7 cellular contexts compared by ENCODE assay signal in genomic region chr22:35835998-35836691, GRCh38.
DNase-seq lines count a peak whose midpoint lies in the region; ATAC-seq and TF ChIP-seq lines count a peak whose summit lies in the region.

No MANE protein-coding gene starts in this region.

- no CpG with 5 or more reads among the region's 6 CpGs for WGBS in H9 (ENCODE audit: extremely low coverage, insufficient read length, low lambda C conversion rate)
- 4 to 6% methylated on average over 6 of the region's 6 CpGs for WGBS in body of pancreas, 2 donors

- H3K9me3 ChIP-seq in H9 (ENCODE audit: control insufficient read depth, low read depth, low read length) (no peaks in the 10 kb centered on the region), body of pancreas (no peaks in the 10 kb centered on the region)

- peaks cover 11% of the 10 kb centered on the region; the same call in 1 of the 2 replicates for H3K79me2 ChIP-seq in H9 (ENCODE audit: insufficient read depth, low read length)

- H3K56ac ChIP-seq in H9 (ENCODE audit: insufficient read length, low read depth, low read length) = no peak overlapping the region

- H3K27ac ChIP-seq in H9 (ENCODE audit: insufficient read length, low read depth, low read length) = peak overlapping the region; percentile 79
- peak overlapping the region; percentile 42 to 79 (median 69) for H3K27ac ChIP-seq in body of pancreas

- no peak overlapping the region for H2BK15ac ChIP-seq in H9 (ENCODE audit: low read depth, low read length)

- H3K9me3 Mint-ChIP-seq in H9 = no peaks in the 10 kb centered on the region
- H3K9me3 Mint-ChIP-seq in stimulated activated effector memory CD8-positive, alpha-beta T cell treated with anti-CD3 and anti-CD28 coated beads, Interleukin-12 subunit alpha, Interleukin-12 subunit beta, amount 100 ng/mL, for 72 hours = no peaks in the 10 kb centered on the region

- peaks cover 12% of the 10 kb centered on the region for H3K23me2 ChIP-seq in H9 (ENCODE audit: insufficient read length, low read depth, low read length, poor library complexity, severe bottlenecking)

- no peaks in the 10 kb centered on the region for H3K36me3 ChIP-seq in body of pancreas (replicated peaks in 1 of 2; ENCODE audit: insufficient read depth in 1 of 2, low read depth in 2 of 2)

- no peaks in the 10 kb centered on the region for H3K27me3 ChIP-seq in H9 (ENCODE audit: insufficient read depth, low read length)
- no peaks in the 10 kb centered on the region for H3K27me3 ChIP-seq in body of pancreas

- no peak overlapping the region for H3K4ac ChIP-seq in H9 (ENCODE audit: low read depth, low read length)

- H3K14ac ChIP-seq in H9 (ENCODE audit: insufficient read depth, low read length) = peak overlapping the region; percentile 90

- no peak overlapping the region for H2BK20ac ChIP-seq in H9 (ENCODE audit: low read depth, low read length, poor library complexity, severe bottlenecking)

- no peak overlapping the region for H2BK12ac ChIP-seq in H9 (ENCODE audit: insufficient read length, low read depth, low read length)

- H2AK5ac ChIP-seq in H9 (ENCODE audit: insufficient read length, low read length) = no peak overlapping the region

- H3K4me3 ChIP-seq in body of pancreas = no peak overlapping the region

- peak; percentile 70 for DNase-seq in H9
- peak; percentile 76 for DNase-seq in NCI-H226
- peak; percentile 26 to 58 (median 46) for DNase-seq in body of pancreas
- peak; percentile 85 for DNase-seq in iPS-NIHi11 (ENCODE audit: low spot score)
- no peak for DNase-seq in stimulated activated effector memory CD8-positive, alpha-beta T cell treated with anti-CD3 and anti-CD28 coated beads, Interleukin-12 subunit alpha, Interleukin-12 subunit beta, amount 100 ng/mL, for 72 hours (ENCODE audit: low spot score in 2 of 2)
- no peak for DNase-seq in activated T-cell treated with anti-CD3 and anti-CD28 coated beads, Interleukin-2, amount 50 U/mL, for 48 hours

- no peak overlapping the region for H4K8ac ChIP-seq in H9 (replicated peaks; ENCODE audit: insufficient read length, low read depth, low read length)

- H3K18ac ChIP-seq in H9 (ENCODE audit: insufficient read length, low read depth, low read length) = peak overlapping the region; percentile 92

- peak overlapping the region; percentile 76 for H3K9ac ChIP-seq in H9 (ENCODE audit: extremely low read depth, insufficient read length, low read length)

- peak overlapping the region; percentile 77 to 83 for H3K4me3 Mint-ChIP-seq in H9
- peak overlapping the region; percentile 8 for H3K4me3 Mint-ChIP-seq in stimulated activated effector memory CD8-positive, alpha-beta T cell treated with anti-CD3 and anti-CD28 coated beads, Interleukin-12 subunit alpha, Interleukin-12 subunit beta, amount 100 ng/mL, for 72 hours

- H3K4me1 ChIP-seq in H9 (ENCODE audit: insufficient read depth, low read length) (peaks cover 7% of the 10 kb centered on the region; the same call in 1 of the 2 replicates), body of pancreas (peaks cover 38% of the 10 kb centered on the region)

- H3K23ac ChIP-seq in H9 (ENCODE audit: insufficient read length, low read depth, low read length) = no peak overlapping the region

- H2BK5ac ChIP-seq in H9 (ENCODE audit: insufficient read length, low read length) = no peak overlapping the region

- peak overlapping the region; percentile 95 to 98 (median 97) for H3K27ac Mint-ChIP-seq in H9
- H3K27ac Mint-ChIP-seq in stimulated activated effector memory CD8-positive, alpha-beta T cell treated with anti-CD3 and anti-CD28 coated beads, Interleukin-12 subunit alpha, Interleukin-12 subunit beta, amount 100 ng/mL, for 72 hours = peak overlapping the region; percentile 9

- TF ChIP-seq CTCF in H9 (conservative IDR thresholded peaks at IDR 0.05) (no peak), body of pancreas (IDR thresholded peaks at IDR 0.05) (no peak)

- ATAC-seq in body of pancreas (peak; percentile 48), GM18858 (IDR thresholded peaks at IDR 0.05; ENCODE audit: unreplicated experiment) (no peak)
- ATAC-seq in stimulated activated effector memory CD8-positive, alpha-beta T cell treated with anti-CD3 and anti-CD28 coated beads, Interleukin-12 subunit alpha, Interleukin-12 subunit beta, amount 100 ng/mL, for 72 hours = no peak

- H3K36me3 Mint-ChIP-seq in H9 (ENCODE audit: insufficient read depth in 1 of 3, low read depth in 3 of 3) = 0 out of 7 replicates have a peak, but pooled peaks cover 0 to 2% (median 0%) of the 10 kb centered on the region in 3 experiments
- no peaks in the 10 kb centered on the region for H3K36me3 Mint-ChIP-seq in stimulated activated effector memory CD8-positive, alpha-beta T cell treated with anti-CD3 and anti-CD28 coated beads, Interleukin-12 subunit alpha, Interleukin-12 subunit beta, amount 100 ng/mL, for 72 hours

- H2BK120ac ChIP-seq in H9 (ENCODE audit: low read depth, low read length, poor library complexity, severe bottlenecking) = no peak overlapping the region

- no peak overlapping the region for H2AFZ ChIP-seq in H9 (ENCODE audit: low read length)

- H3K4me2 ChIP-seq in H9 (ENCODE audit: insufficient read depth, insufficient read length, low read length) = peak overlapping the region; percentile 66

- H4K91ac ChIP-seq in H9 (ENCODE audit: insufficient read length, low read depth, low read length) = no peak overlapping the region

- H3K79me1 ChIP-seq in H9 (ENCODE audit: insufficient read depth, low read depth, low read length, poor library complexity, severe bottlenecking) = no peaks in the 10 kb centered on the region

- H3K4me1 Mint-ChIP-seq in H9 = peaks cover 55 to 61% of the 10 kb centered on the region in 2 experiments
- H3K4me1 Mint-ChIP-seq in stimulated activated effector memory CD8-positive, alpha-beta T cell treated with anti-CD3 and anti-CD28 coated beads, Interleukin-12 subunit alpha, Interleukin-12 subunit beta, amount 100 ng/mL, for 72 hours = peaks cover 21% of the 10 kb centered on the region

- no peak overlapping the region for H4K5ac ChIP-seq in H9 (ENCODE audit: insufficient read length, low read depth, low read length)

- H4K20me1 ChIP-seq in H9 (ENCODE audit: control insufficient read depth, insufficient read depth, insufficient read length) = no peaks in the 10 kb centered on the region

- peak in 1 of 3 donors; percentile 20 for TF ChIP-seq POLR2A in body of pancreas (IDR thresholded peaks at IDR 0.05)

- H3K27me3 Mint-ChIP-seq in H9 (ENCODE audit: low read depth) = no peaks in the 10 kb centered on the region

- H3T11ph ChIP-seq in H9 (ENCODE audit: low read length) = peak overlapping the region; percentile 42

- intact Hi-C loops in body of pancreas (cut with DNase I) = no loop called here

Comparison
In these comparisons a context has a peak if more than half of its experiments do, and no peak if none do; other contexts are left out.
1. DNase-seq: peak in H9 (single experiment), NCI-H226 (single experiment), body of pancreas (4 of 4) and iPS-NIHi11 (single experiment); none in stimulated activated effector memory CD8-positive, alpha-beta T cell treated with anti-CD3 and anti-CD28 coated beads, Interleukin-12 subunit alpha, Interleukin-12 subunit beta, amount 100 ng/mL, for 72 hours (0 of 2) and activated T-cell treated with anti-CD3 and anti-CD28 coated beads, Interleukin-2, amount 50 U/mL, for 48 hours (0 of 2).